26 cellular contexts compared by ENCODE assay signal in genomic region chr9:119698535-119698934, GRCh38.
"Had no signal": no experiment of that assay in that cellular context is flagged by ENCODE, and none has a peak within 500 bp of the region (broad histone marks: within the 10 kb centered on the region; RNA-seq: fewer than 3 reads in every experiment).

No MANE protein-coding gene starts in this region.

- H3K9me3 ChIP-seq: adrenal gland, body of pancreas, breast epithelium, MG63 had no signal

- ATAC-seq: activated CD8-positive, alpha-beta T cell treated with anti-CD3 and anti-CD28 coated beads for 36 hours; activated T-cell treated with anti-CD3 and anti-CD28 coated beads, Interleukin-2, amount 50 U/mL, for 72 hours; activated T-helper 17 cell treated with anti-CD3 and anti-CD28 coated beads, Interleukin-2, amount 50 U/mL, for 72 hours; body of pancreas had no signal

- FAIRE-seq: astrocyte had no signal

- H3K27me3 ChIP-seq: adrenal gland, body of pancreas, breast epithelium, MG63 had no signal

- H3K9me3 Mint-ChIP-seq: activated CD4-positive, alpha-beta T cell treated with anti-CD3 and anti-CD28 coated beads, Interleukin-2, amount 10 ng/mL, durations not matched to agents 24 days and 14 days; activated T-cell treated with anti-CD3 and anti-CD28 coated beads, Interleukin-2, amount 50 U/mL, for 72 hours had no signal

- H3K36me3 ChIP-seq: adrenal gland, breast epithelium, MG63 had no signal

- H3K4me3 Mint-ChIP-seq: activated CD4-positive, alpha-beta T cell treated with anti-CD3 and anti-CD28 coated beads, Interleukin-2, amount 10 ng/mL, durations not matched to agents 24 days and 14 days; activated CD8-positive, alpha-beta T cell treated with anti-CD3 and anti-CD28 coated beads for 36 hours; activated T-cell treated with anti-CD3 and anti-CD28 coated beads, Interleukin-2, amount 50 U/mL, for 72 hours; activated T-helper 17 cell treated with anti-CD3 and anti-CD28 coated beads, Interleukin-2, amount 50 U/mL, for 72 hours had no signal

- H3K4me1 Mint-ChIP-seq: activated CD4-positive, alpha-beta T cell treated with anti-CD3 and anti-CD28 coated beads, Interleukin-2, amount 10 ng/mL, durations not matched to agents 24 days and 14 days; activated T-helper 17 cell treated with anti-CD3 and anti-CD28 coated beads, Interleukin-2, amount 50 U/mL, for 72 hours had no signal

- DNase-seq: activated CD4-positive, alpha-beta T cell treated with anti-CD3 and anti-CD28 coated beads, Interleukin-2, amount 10 ng/mL, durations not matched to agents 24 days and 14 days; activated CD4-positive, alpha-beta T cell treated with anti-CD3 and anti-CD28 coated beads, Interleukin-2, amount 50 U/mL, for 4 hours; activated CD8-positive, alpha-beta T cell treated with anti-CD3 and anti-CD28 coated beads for 36 hours; activated effector memory CD4-positive, alpha-beta T cell treated with anti-CD3 and anti-CD28 coated beads, Interleukin-2, amount 50 U/mL, for 16 hours; activated naive CD4-positive, alpha-beta T cell; activated naive CD4-positive, alpha-beta T cell treated with anti-CD3 and anti-CD28 coated beads, Interleukin-2, amount 50 U/mL, for 16 hours; activated T-cell treated with anti-CD3 and anti-CD28 coated beads, Interleukin-2, amount 50 U/mL, for 1 hour; activated T-cell treated with anti-CD3 and anti-CD28 coated beads, Interleukin-2, amount 50 U/mL, for 72 hours; adrenal gland; body of pancreas; Kasumi-1; KG1; MG63; NCI-H1048; NCI-H1105 treated with DMSO at 0.1 percent for 48 hours; NCI-H146; NCI-H187; NCI-H2029 treated with DMSO at 0.1 percent for 48 hours; NCI-H510A; NCI-H526; OCI-M1; Right ventricle myocardium superior; T1000 had no signal

- H3K27me3 Mint-ChIP-seq: activated CD4-positive, alpha-beta T cell treated with anti-CD3 and anti-CD28 coated beads, Interleukin-2, amount 10 ng/mL, durations not matched to agents 24 days and 14 days; activated T-helper 17 cell treated with anti-CD3 and anti-CD28 coated beads, Interleukin-2, amount 50 U/mL, for 72 hours had no signal

- H3K27ac Mint-ChIP-seq: activated CD4-positive, alpha-beta T cell treated with anti-CD3 and anti-CD28 coated beads, Interleukin-2, amount 10 ng/mL, durations not matched to agents 24 days and 14 days; activated CD8-positive, alpha-beta T cell treated with anti-CD3 and anti-CD28 coated beads for 36 hours; activated T-cell treated with anti-CD3 and anti-CD28 coated beads, Interleukin-2, amount 50 U/mL, for 72 hours; activated T-helper 17 cell treated with anti-CD3 and anti-CD28 coated beads, Interleukin-2, amount 50 U/mL, for 72 hours had no signal

- H3K4me3 ChIP-seq: adrenal gland, body of pancreas, breast epithelium, MG63 had no signal

- H3K27ac ChIP-seq: adrenal gland, body of pancreas, breast epithelium had no signal

- H3K4me1 ChIP-seq: adrenal gland, body of pancreas, breast epithelium had no signal
